In the genomic region with DNA sequence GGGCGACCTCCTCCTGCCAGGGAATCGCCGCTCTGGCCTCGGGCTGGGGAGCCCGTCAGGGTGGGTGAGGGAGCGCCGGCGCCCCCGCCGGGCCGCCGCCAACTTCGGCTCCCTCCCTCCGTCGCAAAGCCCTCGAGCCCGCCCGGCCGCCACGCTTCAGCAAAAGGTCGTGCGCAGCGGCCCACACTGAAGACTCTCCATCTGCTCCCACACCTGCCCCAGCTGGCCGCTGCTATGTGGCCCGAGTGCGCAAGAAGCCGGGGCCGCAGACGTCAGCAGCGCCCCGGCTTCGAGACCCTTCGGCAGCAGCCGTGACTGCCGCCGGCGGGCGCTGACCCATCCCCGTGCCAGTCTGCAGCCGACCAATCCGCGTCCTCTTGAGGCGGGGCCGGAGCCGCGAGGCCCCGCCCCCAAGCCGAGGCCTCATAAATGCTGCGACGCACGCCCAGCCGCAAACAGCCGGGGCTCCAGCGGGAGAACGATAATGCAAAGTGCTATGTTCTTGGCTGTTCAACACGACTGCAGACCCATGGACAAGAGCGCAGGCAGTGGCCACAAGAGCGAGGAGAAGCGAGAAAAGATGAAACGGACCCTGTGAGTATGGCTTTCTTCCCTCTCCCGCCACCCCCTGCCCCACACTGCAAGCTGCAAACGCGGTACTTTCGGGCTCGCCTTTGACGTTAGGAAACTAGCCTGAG, we compare ENCODE assay signal across 8 cellular contexts. TPM values are rescaled to one million over a fixed set of nuclear protein-coding genes. Genes with fewer than 3 reads are reported as not detected.
DNase-seq lines count a peak whose midpoint lies in the region; ATAC-seq, FAIRE-seq and TF ChIP-seq lines count a peak whose summit lies in the region.

TSS of gene RGS2 (plus strand) at position 452 of the 698 bp plus-strand sequence. CDS start at position 485, 33 bp downstream.

- H3K9me3 ChIP-seq in astrocyte (ENCODE audit: insufficient read depth, low read depth, low read length): no peaks in the 10 kb centered on the region

- peaks cover 27% of the 10 kb centered on the region for H4K20me1 ChIP-seq in astrocyte (ENCODE audit: insufficient read depth, low read length)

- H3K4me2 ChIP-seq in astrocyte (ENCODE audit: low read length): peak within 1 kb of the TSS; percentile 86

- H3K4me1 Mint-ChIP-seq in astrocyte (ENCODE audit: low read depth, unreplicated experiment): peaks cover 17% of the 10 kb centered on the region

- peak within 1 kb of the TSS; percentile 85 for H3K4me3 ChIP-seq in astrocyte (ENCODE audit: insufficient read depth, low read depth, low read length)

- no peak for FAIRE-seq in astrocyte (lab: Jason Lieb, UNC)

- H3K27ac Mint-ChIP-seq in astrocyte (ENCODE audit: unreplicated experiment): peak within 1 kb of the TSS; percentile 75

- H2AFZ ChIP-seq in astrocyte (ENCODE audit: low read depth, low read length): peak within 1 kb of the TSS; percentile 82

- DNase-seq in NCI-H1694 treated with DMSO at 0.1 percent for 48 hours (lab: John Stamatoyannopoulos, UW) (peak; percentile 82), T-helper 22 cell (ENCODE audit: low read depth) (peak; percentile 82), astrocyte (ENCODE audit: low read depth) (peak; percentile 88), hippocampal formation (lab: John Stamatoyannopoulos, UW) (peak; percentile 93 to 95), retina (peak; percentile 98), cortex of kidney (lab: John Stamatoyannopoulos, UW) (no peak)

- ATAC-seq in GM18502 (IDR thresholded peaks at IDR 0.05; ENCODE audit: poor library complexity, unreplicated experiment) (peak; percentile 93), HG02938 (IDR thresholded peaks at IDR 0.05; ENCODE audit: unreplicated experiment) (peak; percentile 79)

- H3K27me3 Mint-ChIP-seq in astrocyte (ENCODE audit: low read depth, unreplicated experiment): no peaks in the 10 kb centered on the region

- peak within 1 kb of the TSS; percentile 92 for H3K9ac ChIP-seq in astrocyte (ENCODE audit: low read length)

- peaks cover 16% of the 10 kb centered on the region for H3K36me3 ChIP-seq in astrocyte (ENCODE audit: insufficient read depth, low read length)

- peak within 1 kb of the TSS; percentile 73 for H3K27ac ChIP-seq in astrocyte (ENCODE audit: low read depth, low read length)

- peak within 1 kb of the TSS; percentile 96 for H3K4me3 Mint-ChIP-seq in astrocyte (ENCODE audit: unreplicated experiment)

- TF ChIP-seq CTCF in astrocyte (IDR thresholded peaks at IDR 0.05; ENCODE audit: insufficient read depth, low read depth, low read length): no peak

- peaks cover 21% of the 10 kb centered on the region for H3K4me1 ChIP-seq in astrocyte (ENCODE audit: insufficient read depth, low read length)

- no peaks in the 10 kb centered on the region for H3K9me3 Mint-ChIP-seq in astrocyte (ENCODE audit: unreplicated experiment)

- H3K27me3 ChIP-seq in astrocyte (ENCODE audit: insufficient read depth, low read length): no peaks in the 10 kb centered on the region

- H3K79me2 ChIP-seq in astrocyte (ENCODE audit: insufficient read depth, low read length): peaks cover 17% of the 10 kb centered on the region

- peaks cover 3% of the 10 kb centered on the region for H3K36me3 Mint-ChIP-seq in astrocyte (ENCODE audit: low read depth, unreplicated experiment)

RNA-seq across cellular contexts. Expression of gene RGS2, which starts in this region (rescaled TPM):
- total RNA-seq in astrocyte: 10.5 and 13.8 TPM in 2 replicates
